In genomic region chr17:27523712-27524111, GRCh38 we compare ENCODE assay signal across 22 cellular contexts.
DNase-seq lines count a peak whose midpoint lies in the region; ATAC-seq, FAIRE-seq and TF ChIP-seq lines count a peak whose summit lies in the region.
"Had no signal": no experiment of that assay in that cellular context is flagged by ENCODE, and none has a peak within 500 bp of the region (broad histone marks: within the 10 kb centered on the region; RNA-seq: fewer than 3 reads in every experiment).

No MANE protein-coding gene starts in this region.

- H3K4me1 Mint-ChIP-seq in activated T-cell treated with anti-CD3 and anti-CD28 coated beads, Interleukin-2, amount 50 U/mL, for 24 hours (ENCODE audit: low read depth), result peaks cover 73% of the 10 kb centered on the region
- peaks cover 96% of the 10 kb centered on the region for H3K4me1 Mint-ChIP-seq in stimulated activated naive CD8-positive, alpha-beta T cell treated with anti-CD3 and anti-CD28 coated beads, Interleukin-15, amount 100 ng/mL, for 72 hours

- peak overlapping the region; percentile 74 for H3K27ac Mint-ChIP-seq in activated T-cell treated with anti-CD3 and anti-CD28 coated beads, Interleukin-2, amount 50 U/mL, for 24 hours
- peak overlapping the region; percentile 16 to 53 for H3K27ac Mint-ChIP-seq in stimulated activated naive CD8-positive, alpha-beta T cell treated with anti-CD3 and anti-CD28 coated beads, Interleukin-15, amount 100 ng/mL, for 72 hours

- H4K20me1 ChIP-seq in PC-9 (ENCODE audit: insufficient read depth), result no peaks in the 10 kb centered on the region

- no peak for DNase-seq in activated T-cell treated with anti-CD3 and anti-CD28 coated beads, Interleukin-2, amount 50 U/mL, for 24 hours
- no peak for DNase-seq in activated T-cell treated with anti-CD3 and anti-CD28 coated beads for 4 hours
- peak; percentile 36 to 75 for DNase-seq in PC-9
- peak; percentile 72 for DNase-seq in bronchial epithelial cell (ENCODE audit: low read depth)
- DNase-seq in stimulated activated naive CD8-positive, alpha-beta T cell treated with anti-CD3 and anti-CD28 coated beads, Interleukin-15, amount 100 ng/mL, for 72 hours, result no peak
- DNase-seq in HCEC 1CT, result no peak
- DNase-seq in neuronal stem cell (ENCODE audit: low spot score), result no peak
- DNase-seq: activated CD4-positive, alpha-beta T cell treated with anti-CD3 and anti-CD28 coated beads, Interleukin-2, amount 50 U/mL, for 48 hours; activated CD8-positive, alpha-beta memory T cell treated with anti-CD3 and anti-CD28 coated beads, Interleukin-2, amount 50 U/mL, for 48 hours; activated gamma-delta T cell treated with Interleukin-2 at 50 U/mL for 16 hours; amniotic stem cell; DND-41; GOT3; Karpas-422; NCI-H1694 treated with DMSO at 0.1 percent for 48 hours; NCI-H69; right lobe of liver; SK-N-SH had no signal

- no peak overlapping the region for H3K4me3 ChIP-seq in PC-9
- no peak overlapping the region for H3K4me3 ChIP-seq in bronchial epithelial cell (ENCODE audit: low read depth, low read length)
- H3K4me3 ChIP-seq in neuronal stem cell (ENCODE audit: low read length in 2 of 2), result no peak overlapping the region
- H3K4me3 ChIP-seq: right lobe of liver had no signal

- no peak overlapping the region for H3K9ac ChIP-seq in neuronal stem cell (ENCODE audit: low read depth, low read length, poor library complexity)
- H3K9ac ChIP-seq: SK-N-SH had no signal

- no peak overlapping the region for H3K23ac ChIP-seq in neuronal stem cell (ENCODE audit: low read depth, low read length, poor library complexity)

- H3K27ac ChIP-seq in PC-9, result no peak overlapping the region
- no peak overlapping the region for H3K27ac ChIP-seq in neuronal stem cell (replicated peaks; ENCODE audit: low read length)
- H3K27ac ChIP-seq: right lobe of liver, VCaP had no signal

- no peaks in the 10 kb centered on the region for H3K9me3 ChIP-seq in PC-9 (ENCODE audit: insufficient read depth, low read depth)
- H3K9me3 ChIP-seq in neuronal stem cell (replicated peaks in 1 of 2; ENCODE audit: control insufficient read depth in 2 of 2, insufficient read depth in 1 of 2, low read depth in 1 of 2, low read length in 2 of 2), result no peaks in the 10 kb centered on the region
- H3K9me3 ChIP-seq: right lobe of liver, SK-N-SH had no signal

- H4K91ac ChIP-seq in neuronal stem cell (ENCODE audit: low read depth, low read length, poor library complexity), result no peak overlapping the region

- POLR2A ChIA-PET in PC-9 (lab: Charles Lee; ENCODE audit: unreplicated experiment), result interaction anchor here (0.6 kb wide), 2 partner anchors 10 to 61 kb away, joined by 4 read pairs; no protein-coding TSS in a partner anchor

- TF ChIP-seq CTCF in PC-9 (conservative IDR thresholded peaks at IDR 0.05), result no peak
- TF ChIP-seq CTCF in bronchial epithelial cell (IDR thresholded peaks at IDR 0.05; ENCODE audit: insufficient read depth, low read length, severe bottlenecking), result no peak

- H3K9me3 Mint-ChIP-seq in activated T-cell treated with anti-CD3 and anti-CD28 coated beads, Interleukin-2, amount 50 U/mL, for 24 hours, result no peaks in the 10 kb centered on the region
- H3K9me3 Mint-ChIP-seq in stimulated activated naive CD8-positive, alpha-beta T cell treated with anti-CD3 and anti-CD28 coated beads, Interleukin-15, amount 100 ng/mL, for 72 hours, result no peaks in the 10 kb centered on the region
- H3K9me3 Mint-ChIP-seq: nephron had no signal

- intact Hi-C loops in PC-9 (cut with micrococcal nuclease; ENCODE audit: unreplicated experiment), result no loop called here

- H2BK15ac ChIP-seq in neuronal stem cell (ENCODE audit: low read length), result no peak overlapping the region

- H2BK5ac ChIP-seq in neuronal stem cell (ENCODE audit: low read length), result no peak overlapping the region

- no peak overlapping the region for H3K4me3 Mint-ChIP-seq in activated T-cell treated with anti-CD3 and anti-CD28 coated beads, Interleukin-2, amount 50 U/mL, for 24 hours
- H3K4me3 Mint-ChIP-seq in stimulated activated naive CD8-positive, alpha-beta T cell treated with anti-CD3 and anti-CD28 coated beads, Interleukin-15, amount 100 ng/mL, for 72 hours, result no peak overlapping the region
- H3K4me3 Mint-ChIP-seq: nephron had no signal

- CTCF ChIA-PET in PC-9 (lab: Charles Lee), result interaction anchor here (0.5 kb wide), 1 partner anchor 30 kb away, joined by 3 read pairs; no protein-coding TSS in a partner anchor

- H3F3A ChIP-seq in PC-9 (ENCODE audit: insufficient read depth, low read depth), result peaks cover 18% of the 10 kb centered on the region

- no TSS peak for BruUV-seq in PC-9 (replicated peaks; lab: Mats Ljungman, UMichigan)

- H2AFZ ChIP-seq in PC-9 (no peak overlapping the region), neuronal stem cell (ENCODE audit: low read length) (no peak overlapping the region)

- H2AK5ac ChIP-seq in neuronal stem cell (ENCODE audit: low read depth, low read length), result no peak overlapping the region

- H2BK120ac ChIP-seq in neuronal stem cell (ENCODE audit: low read depth, low read length), result no peak overlapping the region

- no peaks in the 10 kb centered on the region for H3K79me1 ChIP-seq in neuronal stem cell (ENCODE audit: low read depth, low read length)

- H3K27me3 Mint-ChIP-seq in activated T-cell treated with anti-CD3 and anti-CD28 coated beads, Interleukin-2, amount 50 U/mL, for 24 hours, result no peaks in the 10 kb centered on the region
- H3K27me3 Mint-ChIP-seq in stimulated activated naive CD8-positive, alpha-beta T cell treated with anti-CD3 and anti-CD28 coated beads, Interleukin-15, amount 100 ng/mL, for 72 hours, result no peaks in the 10 kb centered on the region

- H3K36me3 ChIP-seq in PC-9 (ENCODE audit: low read depth) (no peaks in the 10 kb centered on the region), bronchial epithelial cell (ENCODE audit: control insufficient read depth, insufficient read depth, low read length) (no peaks in the 10 kb centered on the region), neuronal stem cell (replicated peaks in 1 of 2; ENCODE audit: control insufficient read depth in 2 of 2, insufficient read depth in 2 of 2, low read length in 2 of 2) (no peaks in the 10 kb centered on the region)
- H3K36me3 ChIP-seq: right lobe of liver had no signal

- H3K4me2 ChIP-seq in PC-9, result no peak overlapping the region
- no peak overlapping the region for H3K4me2 ChIP-seq in neuronal stem cell (ENCODE audit: insufficient read depth, low read length, poor library complexity, severe bottlenecking)
- H3K4me2 ChIP-seq: SK-N-SH had no signal

- ATAC-seq in stimulated activated naive CD8-positive, alpha-beta T cell treated with anti-CD3 and anti-CD28 coated beads, Interleukin-15, amount 100 ng/mL, for 72 hours, result no peak
- no peak for ATAC-seq in HG03139 (IDR thresholded peaks at IDR 0.05; ENCODE audit: unreplicated experiment)
- ATAC-seq: right lobe of liver had no signal

- H4K8ac ChIP-seq in neuronal stem cell (ENCODE audit: low read depth, low read length), result no peak overlapping the region

- no peak overlapping the region for H3K4ac ChIP-seq in neuronal stem cell (ENCODE audit: low read length)

- no peak for FAIRE-seq in bronchial epithelial cell (lab: Jason Lieb, UNC)
- FAIRE-seq: keratinocyte had no signal

- no peak overlapping the region for H3K14ac ChIP-seq in neuronal stem cell (ENCODE audit: low read length)

- H3K4me1 ChIP-seq in PC-9 (replicated peaks; ENCODE audit: insufficient read depth) (peaks cover 18% of the 10 kb centered on the region), neuronal stem cell (ENCODE audit: control insufficient read depth in 2 of 2, insufficient read depth in 1 of 2, low read depth in 1 of 2, low read length in 2 of 2) (peaks cover 17 to 26% of the 10 kb centered on the region in 2 donors)

- H3K9me2 ChIP-seq in PC-9 (ENCODE audit: insufficient read depth), result no peaks in the 10 kb centered on the region
- H3K9me2 ChIP-seq: SK-N-SH had no signal

- no CpG with 5 or more reads among the region's 1 CpG for WGBS in neuronal stem cell (ENCODE audit: extremely low coverage in 2 of 2, insufficient read length in 2 of 2, insufficient replicate concordance in 1 of 2), 2 donors

- H3K27me3 ChIP-seq in PC-9 (ENCODE audit: insufficient read depth, low read depth), result no peaks in the 10 kb centered on the region
- H3K27me3 ChIP-seq in bronchial epithelial cell (ENCODE audit: control insufficient read depth, insufficient read depth, low read length), result no peaks in the 10 kb centered on the region
- H3K27me3 ChIP-seq in neuronal stem cell (ENCODE audit: control insufficient read depth in 3 of 3, insufficient read depth in 3 of 3, low read depth in 1 of 3, low read length in 3 of 3), result no peaks in the 10 kb centered on the region
- H3K27me3 ChIP-seq: right lobe of liver had no signal

- peaks cover 9% of the 10 kb centered on the region for H3K36me3 Mint-ChIP-seq in activated T-cell treated with anti-CD3 and anti-CD28 coated beads, Interleukin-2, amount 50 U/mL, for 24 hours (ENCODE audit: low read depth)

- H3K79me2 ChIP-seq in PC-9 (ENCODE audit: low read depth), result 0 out of 2 replicates have a peak, but pooled peaks cover 3% of the 10 kb centered on the region

- H2BK12ac ChIP-seq in neuronal stem cell (ENCODE audit: low read length), result no peak overlapping the region

- H3K18ac ChIP-seq in neuronal stem cell (ENCODE audit: low read length), result no peak overlapping the region

Comparison
In these comparisons a context has a peak if more than half of its experiments do, and no peak if none do; other contexts are left out.
1. DNase-seq: peak in PC-9 (2 of 2) and bronchial epithelial cell (single experiment); none in activated T-cell treated with anti-CD3 and anti-CD28 coated beads, Interleukin-2, amount 50 U/mL, for 24 hours (single experiment), activated T-cell treated with anti-CD3 and anti-CD28 coated beads for 4 hours (single experiment), stimulated activated naive CD8-positive, alpha-beta T cell treated with anti-CD3 and anti-CD28 coated beads, Interleukin-15, amount 100 ng/mL, for 72 hours (0 of 2), HCEC 1CT (single experiment) and neuronal stem cell (single experiment).